In the genomic region with DNA sequence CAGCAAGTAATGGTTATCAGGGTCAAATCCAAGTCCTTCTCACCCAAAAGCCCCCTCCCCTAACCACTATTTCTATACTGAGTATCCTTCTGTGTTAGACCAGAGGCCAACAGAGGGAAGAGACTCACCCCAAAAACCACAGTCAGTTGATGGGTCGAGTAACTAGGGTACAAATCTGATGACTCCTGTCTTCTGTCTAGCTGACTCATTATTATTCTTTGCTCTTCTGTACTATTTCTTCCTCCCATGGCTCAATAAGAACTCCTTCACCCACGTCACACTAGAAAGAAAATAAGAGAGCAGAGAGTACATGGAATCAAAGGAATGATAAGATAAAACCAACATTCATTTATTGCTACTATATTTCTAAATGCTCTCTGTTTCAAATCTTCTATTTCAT, we compare ENCODE assay signal across 28 cellular contexts. TPM values are rescaled to one million over a fixed set of nuclear protein-coding genes. Genes with fewer than 3 reads are reported as not detected.
DNase-seq lines count a peak whose midpoint lies in the region; ATAC-seq and TF ChIP-seq lines count a peak whose summit lies in the region.
"Had no signal": no experiment of that assay in that cellular context is flagged by ENCODE, and none has a peak within 500 bp of the region (broad histone marks: within the 10 kb centered on the region; RNA-seq: fewer than 3 reads in every experiment).

No MANE protein-coding gene starts in this region.

- H3K4me3 ChIP-seq in brain microvascular endothelial cell (ENCODE audit: low read depth, low read length) (no peak overlapping the region), fibroblast of villous mesenchyme (ENCODE audit: low read depth, low read length) (no peak overlapping the region), skeletal muscle satellite cell (ENCODE audit: low read length) (no peak overlapping the region)
- H3K4me3 ChIP-seq: ascending aorta, dorsolateral prefrontal cortex, heart left ventricle, right lobe of liver, thoracic aorta had no signal

- DNase-seq in HCEC 1CT, result peak; percentile 67
- peak; percentile 59 for DNase-seq in brain microvascular endothelial cell
- peak; percentile 34 for DNase-seq in fibroblast of villous mesenchyme (ENCODE audit: low read depth)
- no peak for DNase-seq in KBM-7
- no peak for DNase-seq in progenitor cell of endocrine pancreas (ENCODE audit: low spot score, unreplicated experiment)
- no peak for DNase-seq in activated naive CD4-positive, alpha-beta T cell (lab: John Stamatoyannopoulos, UW)
- DNase-seq: activated CD4-positive, alpha-beta memory T cell treated with anti-CD3 and anti-CD28 coated beads, Interleukin-2, amount 10 ng/mL, durations not matched to agents 7 days and 5 days; activated CD4-positive, CD25-positive, alpha-beta regulatory T cell treated with anti-CD3 and anti-CD28 coated beads, Interleukin-2, amount 50 U/mL, for 72 hours; activated CD8-positive, alpha-beta memory T cell treated with anti-CD3 and anti-CD28 coated beads, Interleukin-2, amount 50 U/mL, for 48 hours; cerebellar nuclear complex; dorsolateral prefrontal cortex; H9; heart left ventricle; Karpas-422; left colon; NCI-H446 treated with DMSO at 0.1 percent for 48 hours; right lobe of liver; RPMI8226; stimulated activated naive CD4-positive, alpha-beta T cell treated with Interleukin-2 at 50 U/mL for 16 hours had no signal

- H3K4me1 Mint-ChIP-seq in progenitor cell of endocrine pancreas (ENCODE audit: low read depth), result no peaks in the 10 kb centered on the region
- H3K4me1 Mint-ChIP-seq: activated CD4-positive, alpha-beta memory T cell treated with anti-CD3 and anti-CD28 coated beads, Interleukin-2, amount 10 ng/mL, durations not matched to agents 7 days and 5 days; activated T-helper 17 cell treated with anti-CD3 and anti-CD28 coated beads, Interleukin-2, amount 50 U/mL, for 72 hours; CD14-positive monocyte; neural crest cell had no signal

- no peaks in the 10 kb centered on the region for H3K36me3 ChIP-seq in brain microvascular endothelial cell (replicated peaks)
- no peaks in the 10 kb centered on the region for H3K36me3 ChIP-seq in skeletal muscle satellite cell (ENCODE audit: insufficient read depth, low read length)
- H3K36me3 ChIP-seq: ascending aorta, heart left ventricle, right lobe of liver, thoracic aorta had no signal

- peak overlapping the region; percentile 65 for H3K27ac ChIP-seq in brain microvascular endothelial cell
- H3K27ac ChIP-seq: ascending aorta, dorsolateral prefrontal cortex, heart left ventricle, right lobe of liver, thoracic aorta had no signal

- ATAC-seq in GM21390 (IDR thresholded peaks at IDR 0.05; ENCODE audit: unreplicated experiment), result no peak
- ATAC-seq: activated naive CD4-positive, alpha-beta T cell treated with anti-CD3 and anti-CD28 coated beads, Interleukin-2, amount 50 U/mL, for 72 hours; activated T-helper 17 cell treated with anti-CD3 and anti-CD28 coated beads, Interleukin-2, amount 50 U/mL, for 72 hours; heart left ventricle; left colon; right lobe of liver had no signal

- H3K9me3 ChIP-seq in skeletal muscle satellite cell (replicated peaks; ENCODE audit: low read length), result no peaks in the 10 kb centered on the region
- H3K9me3 ChIP-seq: ascending aorta, heart left ventricle, right lobe of liver, thoracic aorta had no signal

- no peak overlapping the region for H3K27ac Mint-ChIP-seq in progenitor cell of endocrine pancreas
- H3K27ac Mint-ChIP-seq: activated CD4-positive, alpha-beta memory T cell treated with anti-CD3 and anti-CD28 coated beads, Interleukin-2, amount 10 ng/mL, durations not matched to agents 7 days and 5 days; activated naive CD4-positive, alpha-beta T cell treated with anti-CD3 and anti-CD28 coated beads, Interleukin-2, amount 50 U/mL, for 72 hours; activated T-helper 17 cell treated with anti-CD3 and anti-CD28 coated beads, Interleukin-2, amount 50 U/mL, for 72 hours; CD14-positive monocyte; H9; T-helper 1 cell treated with Interleukin-12 subunit alpha and Interleukin-12 subunit beta and Interleukin-4 antibody, amounts not matched to agents 30 μg/mL and 1 μg/mL, for 36 hours had no signal

- peaks cover 3% of the 10 kb centered on the region for H3K9me3 Mint-ChIP-seq in progenitor cell of endocrine pancreas (ENCODE audit: low read depth)
- H3K9me3 Mint-ChIP-seq: activated CD4-positive, alpha-beta memory T cell treated with anti-CD3 and anti-CD28 coated beads, Interleukin-2, amount 10 ng/mL, durations not matched to agents 7 days and 5 days; activated naive CD4-positive, alpha-beta T cell treated with anti-CD3 and anti-CD28 coated beads, Interleukin-2, amount 50 U/mL, for 72 hours; activated T-helper 17 cell treated with anti-CD3 and anti-CD28 coated beads, Interleukin-2, amount 50 U/mL, for 72 hours; CD14-positive monocyte; neural crest cell; T-helper 1 cell treated with Interleukin-12 subunit alpha and Interleukin-12 subunit beta and Interleukin-4 antibody, amounts not matched to agents 30 μg/mL and 1 μg/mL, for 36 hours had no signal

- H3K36me3 Mint-ChIP-seq in progenitor cell of endocrine pancreas (ENCODE audit: insufficient read depth), result no peaks in the 10 kb centered on the region
- H3K36me3 Mint-ChIP-seq: activated naive CD4-positive, alpha-beta T cell treated with anti-CD3 and anti-CD28 coated beads, Interleukin-2, amount 50 U/mL, for 72 hours; CD14-positive monocyte had no signal

- peak overlapping the region; percentile 55 for H3K4me2 ChIP-seq in skeletal muscle satellite cell (ENCODE audit: low read length)

- in situ Hi-C loops in brain microvascular endothelial cell (cut with HindIII; ENCODE audit: low pct_ligation_motif_present, low sequenced_read_pairs), result no loop called here
- in situ Hi-C loops in KBM-7 (cut with MboI; ENCODE audit: low pct_unique_long_range_greater_than_20kb, low sequenced_read_pairs), result no loop called here

- H3K9ac ChIP-seq in skeletal muscle satellite cell (ENCODE audit: low read depth, low read length), result peak overlapping the region; percentile 69

- H3K27me3 Mint-ChIP-seq in progenitor cell of endocrine pancreas, result no peaks in the 10 kb centered on the region
- H3K27me3 Mint-ChIP-seq: activated CD4-positive, alpha-beta memory T cell treated with anti-CD3 and anti-CD28 coated beads, Interleukin-2, amount 10 ng/mL, durations not matched to agents 7 days and 5 days; activated T-helper 17 cell treated with anti-CD3 and anti-CD28 coated beads, Interleukin-2, amount 50 U/mL, for 72 hours had no signal

- peaks cover 39% of the 10 kb centered on the region for H3K4me1 ChIP-seq in skeletal muscle satellite cell (ENCODE audit: control insufficient read depth, insufficient read depth, low read length)
- H3K4me1 ChIP-seq: ascending aorta, heart left ventricle, right lobe of liver had no signal

- H3K4me3 Mint-ChIP-seq in progenitor cell of endocrine pancreas (ENCODE audit: low read depth), result no peak overlapping the region
- H3K4me3 Mint-ChIP-seq: activated CD4-positive, alpha-beta memory T cell treated with anti-CD3 and anti-CD28 coated beads, Interleukin-2, amount 10 ng/mL, durations not matched to agents 7 days and 5 days; activated T-helper 17 cell treated with anti-CD3 and anti-CD28 coated beads, Interleukin-2, amount 50 U/mL, for 72 hours; CD14-positive monocyte; H9; neural crest cell; T-helper 1 cell treated with Interleukin-12 subunit alpha and Interleukin-12 subunit beta and Interleukin-4 antibody, amounts not matched to agents 30 μg/mL and 1 μg/mL, for 36 hours had no signal

- H3K27me3 ChIP-seq in brain microvascular endothelial cell (replicated peaks), result no peaks in the 10 kb centered on the region
- H3K27me3 ChIP-seq in skeletal muscle satellite cell (ENCODE audit: control insufficient read depth, insufficient read depth, low read length), result peaks cover 10% of the 10 kb centered on the region
- H3K27me3 ChIP-seq: ascending aorta, right lobe of liver had no signal

- TF ChIP-seq CTCF in brain microvascular endothelial cell (IDR thresholded peaks at IDR 0.05; ENCODE audit: low read depth, low read length, missing control alignments) (no peak), fibroblast of villous mesenchyme (IDR thresholded peaks at IDR 0.05; ENCODE audit: insufficient read depth, low read depth, low read length) (no peak), progenitor cell of endocrine pancreas (IDR thresholded peaks at IDR 0.05; ENCODE audit: unreplicated experiment) (no peak)

RNA-seq across cellular contexts. Expression of a gene that starts 2.0 kb away (rescaled TPM):
- total RNA-seq in fibroblast of villous mesenchyme (0.32 and 0.43 TPM in 2 replicates), progenitor cell of endocrine pancreas (0.89 and 0.98 TPM in 2 replicates)
- 0.22 and 0.25 TPM in 2 replicates for total RNA-seq in skeletal muscle satellite cell (2012; rRNA removed)
- total RNA-seq: H9 had no signal

Comparison
In these comparisons a context has a peak if more than half of its experiments do, and no peak if none do; other contexts are left out.
1. DNase-seq: peak in HCEC 1CT (single experiment), brain microvascular endothelial cell (single experiment) and fibroblast of villous mesenchyme (single experiment); none in KBM-7 (single experiment), progenitor cell of endocrine pancreas (single experiment) and activated naive CD4-positive, alpha-beta T cell (0 of 4).